In the genomic region with DNA sequence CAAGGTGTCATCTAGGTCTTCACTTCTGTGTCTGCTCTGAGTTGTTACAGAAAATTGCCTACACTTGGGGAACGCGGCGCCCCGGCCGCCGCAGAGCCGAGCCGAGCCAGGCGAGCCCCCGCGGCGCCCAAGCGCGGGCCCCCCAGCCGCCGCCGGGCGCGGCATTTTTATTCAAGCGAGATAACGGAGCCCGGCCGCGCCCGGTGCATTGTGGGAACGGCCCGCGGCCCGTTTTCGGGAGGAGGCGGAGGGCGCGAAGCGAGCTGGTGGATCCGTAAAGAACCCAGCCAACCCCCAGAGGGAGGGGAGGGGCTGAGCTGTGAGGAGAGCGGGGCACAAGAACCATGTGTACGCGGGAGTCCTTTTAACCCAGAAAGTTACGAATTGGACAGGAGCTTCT, we compare ENCODE assay signal across 8 cellular contexts.
DNase-seq lines count a peak whose midpoint lies in the region; ATAC-seq and TF ChIP-seq lines count a peak whose summit lies in the region.

No MANE protein-coding gene starts in this region.

- no peaks in the 10 kb centered on the region for H4K20me1 ChIP-seq in PC-9 (ENCODE audit: insufficient read depth)

- DNase-seq in AG10803 (ENCODE audit: low read depth) (peak; percentile 29), HuH-7 (ENCODE audit: low spot score) (peak; percentile 49), cardiac fibroblast (ENCODE audit: low read depth in 2 of 2) (peak; percentile 14 to 19), left kidney (ENCODE audit: low read depth, low spot score) (peak; percentile 84), stromal cell of bone marrow (ENCODE audit: low read depth) (peak; percentile 9), PC-9 (no peak)

- H3F3A ChIP-seq in PC-9 (ENCODE audit: insufficient read depth, low read depth): no peaks in the 10 kb centered on the region

- no TSS peak for BruUV-seq in PC-9 (replicated peaks; lab: Mats Ljungman, UMichigan)

- no peaks in the 10 kb centered on the region for H3K4me1 ChIP-seq in PC-9 (replicated peaks; ENCODE audit: insufficient read depth)

- TF ChIP-seq CTCF in AG10803 (conservative IDR thresholded peaks at IDR 0.05; ENCODE audit: low read length) (no peak), cardiac fibroblast (IDR thresholded peaks at IDR 0.05; ENCODE audit: low read depth, low read length) (no peak), PC-9 (conservative IDR thresholded peaks at IDR 0.05) (no peak)

- H3K79me2 ChIP-seq in PC-9 (ENCODE audit: low read depth): no peaks in the 10 kb centered on the region

- no peak overlapping the region for H3K27ac ChIP-seq in PC-9

- H3K9me2 ChIP-seq in PC-9 (ENCODE audit: insufficient read depth): no peaks in the 10 kb centered on the region

- ATAC-seq in GM18505 (IDR thresholded peaks at IDR 0.05; ENCODE audit: unreplicated experiment) (no peak), HG03457 (IDR thresholded peaks at IDR 0.05; ENCODE audit: unreplicated experiment) (no peak)

- no peaks in the 10 kb centered on the region for H3K36me3 ChIP-seq in PC-9 (ENCODE audit: low read depth)

- H3K4me3 ChIP-seq in AG10803 (ENCODE audit: low read length) (peak overlapping the region; percentile 56), cardiac fibroblast (replicated peaks in 1 of 2; ENCODE audit: low read depth in 2 of 2, low read length in 2 of 2) (peak overlapping the region; percentile 9 to 34), PC-9 (no peak overlapping the region)

- no peaks in the 10 kb centered on the region for H3K27me3 ChIP-seq in PC-9 (ENCODE audit: insufficient read depth, low read depth)

- intact Hi-C loops in PC-9 (cut with micrococcal nuclease; ENCODE audit: unreplicated experiment): no loop called here

- H2AFZ ChIP-seq in PC-9: no peak overlapping the region

- CTCF ChIA-PET in PC-9 (lab: Charles Lee): no interaction called here

- TF ChIP-seq POLR2A in GM18505 (IDR thresholded peaks at IDR 0.05; ENCODE audit: borderline replicate concordance, extremely low read depth, insufficient read depth, insufficient read length): no peak

- POLR2A ChIA-PET in PC-9 (lab: Charles Lee; ENCODE audit: unreplicated experiment): no interaction called here

- no peaks in the 10 kb centered on the region; the same call in 1 of the 2 replicates for H3K9me3 ChIP-seq in PC-9 (ENCODE audit: insufficient read depth, low read depth)

- no peak overlapping the region for H3K4me2 ChIP-seq in PC-9

Comparison
In these comparisons a context has a peak if more than half of its experiments do, and no peak if none do; other contexts are left out.
1. DNase-seq: peak in AG10803 (single experiment), HuH-7 (single experiment), cardiac fibroblast (2 of 2), left kidney (single experiment) and stromal cell of bone marrow (single experiment); none in PC-9 (0 of 2).